ENCODE assay signal across 21 cellular contexts in the genomic region with DNA sequence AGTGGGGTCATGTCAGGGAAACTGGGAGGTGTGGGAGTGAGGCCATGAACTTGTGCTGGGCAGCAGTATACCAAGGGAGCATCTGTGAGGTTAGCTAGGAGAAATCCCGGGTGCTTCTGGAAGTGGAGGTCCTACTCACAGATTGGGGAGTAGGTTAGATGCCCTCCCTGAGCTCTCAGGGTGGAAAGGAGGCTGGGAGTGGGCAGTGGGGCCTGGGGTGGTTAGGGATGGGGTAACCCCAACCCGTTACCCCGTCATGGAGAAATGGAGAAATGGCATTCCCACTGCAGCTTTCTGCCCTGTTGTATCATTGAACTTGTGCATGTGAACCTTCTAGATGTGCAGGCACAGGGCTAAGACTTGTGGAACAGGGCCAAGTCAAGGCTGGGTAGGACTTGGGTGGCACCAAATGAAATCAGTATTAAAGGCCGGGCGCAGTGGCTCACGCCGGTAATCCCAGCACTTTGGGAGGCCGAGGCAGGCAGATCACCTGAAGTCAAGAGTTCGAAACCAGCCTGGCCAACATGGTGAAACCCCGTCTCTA.
"Had no signal": no experiment of that assay in that cellular context is flagged by ENCODE, and none has a peak within 500 bp of the region (broad histone marks: within the 10 kb centered on the region; RNA-seq: fewer than 3 reads in every experiment).

No MANE protein-coding gene starts in this region.

- H3K27me3 ChIP-seq: MG63, SJSA1 had no signal

- DNase-seq: IMR-90, Karpas-422, KG1, MG63, NCI-H1092, NCI-H1105 treated with DMSO at 0.1 percent for 48 hours, NCI-H1417 treated with DMSO at 0.1 percent for 48 hours, NCI-H146, NCI-H1694 treated with DMSO at 0.1 percent for 48 hours, NCI-H1930, NCI-H2081, NCI-H2107, NCI-H2227 treated with DMSO at 0.1 percent for 48 hours, NCI-H524, NCI-H69, NCI-H774, Right ventricle myocardium superior, RPMI8226, SIG-M5 had no signal

- H3K9me3 ChIP-seq: MG63, SJSA1 had no signal

- H3K27ac ChIP-seq: SJSA1, SK-N-MC had no signal

- H3K4me1 ChIP-seq: SJSA1 had no signal

- H3K4me3 ChIP-seq: MG63, SJSA1, SK-N-MC had no signal

- H3K36me3 ChIP-seq: MG63, SJSA1 had no signal
